ENCODE assay signal across 13 cellular contexts in genomic region chr6:35718354-35718695, GRCh38. TPM values are rescaled to one million over a fixed set of nuclear protein-coding genes. Genes with fewer than 3 reads are reported as not detected.
DNase-seq lines count a peak whose midpoint lies in the region; ATAC-seq, FAIRE-seq and TF ChIP-seq lines count a peak whose summit lies in the region.
"Had no signal": no experiment of that assay in that cellular context is flagged by ENCODE, and none has a peak within 500 bp of the region (broad histone marks: within the 10 kb centered on the region; RNA-seq: fewer than 3 reads in every experiment).

No MANE protein-coding gene starts in this region.

- POLR2A ChIA-PET in endothelial cell of umbilical vein (lab: Charles Lee), result no interaction called here

- H3K9me3 ChIP-seq in ES-I3 (ENCODE audit: control insufficient read depth, insufficient read depth, low read length), result no peaks in the 10 kb centered on the region
- H3K9me3 ChIP-seq in OCI-LY3 (ENCODE audit: insufficient read depth, low read length), result no peaks in the 10 kb centered on the region
- H3K9me3 ChIP-seq in endothelial cell of umbilical vein (replicated peaks; ENCODE audit: control insufficient read depth, insufficient read depth, low read length), result no peaks in the 10 kb centered on the region
- H3K9me3 ChIP-seq in skeletal muscle tissue (ENCODE audit: control insufficient read depth in 3 of 3, low read length in 3 of 3), result no peaks in the 10 kb centered on the region

- DNase-seq in endothelial cell of umbilical vein (ENCODE audit: low read depth, low spot score) (no peak), superior temporal gyrus (ENCODE audit: extremely low spot score) (no peak), GM13977 (ENCODE audit: low spot score) (no peak)
- DNase-seq: activated CD4-positive, alpha-beta T cell treated with anti-CD3 and anti-CD28 coated beads for 4 hours; NCI-H187 had no signal

- H3K36me3 ChIP-seq in ES-I3 (ENCODE audit: insufficient read depth, low read length), result no peaks in the 10 kb centered on the region
- H3K36me3 ChIP-seq in OCI-LY3 (replicated peaks; ENCODE audit: low read depth, low read length), result no peaks in the 10 kb centered on the region
- H3K36me3 ChIP-seq in endothelial cell of umbilical vein (ENCODE audit: control insufficient read depth in 2 of 2, extremely low read depth in 1 of 2, insufficient read depth in 2 of 2, low read length in 2 of 2), result no peaks in the 10 kb centered on the region
- no peaks in the 10 kb centered on the region for H3K36me3 ChIP-seq in skeletal muscle tissue (ENCODE audit: control insufficient read depth in 3 of 3, insufficient read depth in 3 of 3, low read length in 3 of 3)

- no TSS peak for BruUV-seq in endothelial cell of umbilical vein (replicated peaks; lab: Mats Ljungman, UMichigan)

- H4K20me1 ChIP-seq in OCI-LY3 (ENCODE audit: insufficient read depth, low read length) (no peaks in the 10 kb centered on the region), endothelial cell of umbilical vein (replicated peaks; ENCODE audit: control insufficient read depth, extremely low read depth, insufficient read depth, low read length) (no peaks in the 10 kb centered on the region)

- H3K27ac ChIP-seq in OCI-LY3 (ENCODE audit: low read length) (peak overlapping the region; percentile 99), endothelial cell of umbilical vein (ENCODE audit: insufficient read depth, low read depth, low read length) (peak overlapping the region; percentile 12), skeletal muscle tissue (ENCODE audit: low read depth, low read length) (peak overlapping the region; percentile 74)

- intact Hi-C loops in endothelial cell of umbilical vein (cut with micrococcal nuclease), result no loop called here

- H3K9ac ChIP-seq in ES-I3 (ENCODE audit: low read depth, low read length) (0 out of 2 replicates have a peak overlapping the region, but pooled peaks have one; percentile 5), OCI-LY3 (ENCODE audit: low read length) (peak overlapping the region; percentile 85), endothelial cell of umbilical vein (replicated peaks; ENCODE audit: extremely low read depth, insufficient read depth, low read length) (no peak overlapping the region), skeletal muscle tissue (ENCODE audit: low read depth in 1 of 3, low read length in 3 of 3) (no peak overlapping the region)

- H2AFZ ChIP-seq in OCI-LY3 (ENCODE audit: low read depth, low read length) (peak overlapping the region; percentile 43), endothelial cell of umbilical vein (ENCODE audit: low read depth, low read length) (peak overlapping the region; percentile 76)

- H3K79me2 ChIP-seq in OCI-LY3 (ENCODE audit: low read length), result no peaks in the 10 kb centered on the region
- no peaks in the 10 kb centered on the region for H3K79me2 ChIP-seq in endothelial cell of umbilical vein (ENCODE audit: control insufficient read depth, insufficient read depth, low read length)

- ATAC-seq in GM21447 (IDR thresholded peaks at IDR 0.05; ENCODE audit: unreplicated experiment) (no peak), GM21515 (IDR thresholded peaks at IDR 0.05; ENCODE audit: unreplicated experiment) (no peak)
- ATAC-seq: natural killer cell treated with Interleukin-12 subunit alpha and Interleukin-12 subunit beta and Interleukin-15 and Interleukin-18, amount 100 ng/mL, for 72 hours had no signal

- dilution Hi-C loops in endothelial cell of umbilical vein (cut with MboI; ENCODE audit: extremely low pct_ligation_motif_present, low sequenced_read_pairs), result no loop called here

- H3K4me2 ChIP-seq in OCI-LY3 (ENCODE audit: low read length), result peak overlapping the region; percentile 96
- H3K4me2 ChIP-seq in endothelial cell of umbilical vein (ENCODE audit: insufficient read depth, low read length), result no peak overlapping the region

- peaks cover 44% of the 10 kb centered on the region for H3K4me1 ChIP-seq in ES-I3 (ENCODE audit: insufficient read depth, low read length)
- H3K4me1 ChIP-seq in OCI-LY3 (ENCODE audit: low read length), result peaks cover 62% of the 10 kb centered on the region
- H3K4me1 ChIP-seq in endothelial cell of umbilical vein (ENCODE audit: control insufficient read depth, extremely low read depth, insufficient read depth, low read length), result peaks cover 31% of the 10 kb centered on the region
- H3K4me1 ChIP-seq in skeletal muscle tissue (ENCODE audit: control insufficient read depth in 3 of 3, insufficient read depth in 3 of 3, low read length in 3 of 3), result peaks cover 25 to 42% (median 37%) of the 10 kb centered on the region in 3 donors

- no peak for FAIRE-seq in endothelial cell of umbilical vein (lab: Jason Lieb, UNC)

- in situ Hi-C loops in GM13977 (cut with MboI; ENCODE audit: low pct_unique_long_range_greater_than_20kb, low sequenced_read_pairs, unreplicated experiment), result no loop called here

- TF ChIP-seq CTCF in OCI-LY3 (IDR thresholded peaks at IDR 0.05; ENCODE audit: low read depth, low read length) (no peak), endothelial cell of umbilical vein (IDR thresholded peaks at IDR 0.05; ENCODE audit: extremely low read depth in 1 of 2, insufficient read depth in 1 of 2, low read depth in 1 of 2, low read length in 2 of 2) (no peak), GM13977 (IDR thresholded peaks at IDR 0.05; ENCODE audit: extremely low read depth, insufficient read depth, missing control alignments) (no peak)

- TF ChIP-seq POLR2A in endothelial cell of umbilical vein (IDR thresholded peaks at IDR 0.05; ENCODE audit: low read depth, low read length), result no peak

- H3K27me3 ChIP-seq in OCI-LY3 (ENCODE audit: low read depth, low read length) (no peaks in the 10 kb centered on the region), endothelial cell of umbilical vein (ENCODE audit: control insufficient read depth in 2 of 2, insufficient read depth in 2 of 2, low read length in 2 of 2) (no peaks in the 10 kb centered on the region), skeletal muscle tissue (ENCODE audit: control insufficient read depth in 3 of 3, insufficient read depth in 3 of 3, low read length in 3 of 3) (no peaks in the 10 kb centered on the region)

- no peaks in the 10 kb centered on the region for H3K9me1 ChIP-seq in endothelial cell of umbilical vein (replicated peaks; ENCODE audit: control insufficient read depth, extremely low read depth, insufficient read depth, low read length)

- H3K4me3 ChIP-seq in OCI-LY3 (ENCODE audit: low read length), result peak overlapping the region; percentile 74
- H3K4me3 ChIP-seq in endothelial cell of umbilical vein (replicated peaks in 1 of 3; ENCODE audit: insufficient read depth in 1 of 3, low read depth in 1 of 3, low read length in 3 of 3), result no peak overlapping the region
- no peak overlapping the region for H3K4me3 ChIP-seq in skeletal muscle tissue (ENCODE audit: low read length in 3 of 3)

- CTCF ChIA-PET in endothelial cell of umbilical vein (lab: Charles Lee), result interaction anchor here (1.1 to 2.4 kb wide), 3 partner anchors 18 to 32 kb away, joined by 3 to 12 read pairs (median 5); partner anchors contain the start of gene ARMC12

TF ChIP-seq in endothelial cell of umbilical vein, 7 proteins besides CTCF, POLR2A, EP300 and RAD21:
- TF ChIP-seq JUN (IDR thresholded peaks at IDR 0.05; ENCODE audit: borderline replicate concordance, insufficient read depth, insufficient read length, low read depth), result no peak
- no peak for TF ChIP-seq POLR2AphosphoS5 (IDR thresholded peaks at IDR 0.05; ENCODE audit: insufficient read depth, low read depth, low read length)
- TF ChIP-seq FOS (IDR thresholded peaks at IDR 0.05; ENCODE audit: borderline replicate concordance, insufficient read depth, low read length), result no peak
- TF ChIP-seq MYC (IDR thresholded peaks at IDR 0.05; ENCODE audit: low read depth, low read length), result no peak
- TF ChIP-seq EZH2 (IDR thresholded peaks at IDR 0.05; ENCODE audit: borderline replicate concordance, low read depth, low read length, severe bottlenecking), result no peak
- TF ChIP-seq, protein P1, sequence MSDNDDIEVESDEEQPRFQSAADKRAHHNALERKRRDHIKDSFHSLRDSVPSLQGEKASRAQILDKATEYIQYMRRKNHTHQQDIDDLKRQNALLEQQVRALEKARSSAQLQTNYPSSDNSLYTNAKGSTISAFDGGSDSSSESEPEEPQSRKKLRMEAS (IDR thresholded peaks at IDR 0.05; ENCODE audit: insufficient read depth, insufficient read length), result no peak
- no peak for TF ChIP-seq GATA2 (IDR thresholded peaks at IDR 0.05; ENCODE audit: insufficient read depth, insufficient read length, low read depth, low read length)

RNA-seq across cellular contexts. Expression of gene ARMC12, which starts 18.5 kb away (rescaled TPM):
- total RNA-seq in endothelial cell of umbilical vein (0.90 and 0.91 TPM in 2 replicates), skeletal muscle tissue (0.52 TPM)
- polyA plus RNA-seq in endothelial cell of umbilical vein, result 1.9 and 2.1 TPM in 2 replicates
- 0.59 and 0.68 TPM in 2 replicates for polyA plus RNA-seq in endothelial cell of umbilical vein (2011; cell fraction: cytosol; rRNA removed)
- polyA plus RNA-seq in endothelial cell of umbilical vein (2011; cell fraction: nucleus; rRNA removed), result 6.1 and 8.3 TPM in 2 replicates
- polyA plus RNA-seq in endothelial cell of umbilical vein (2012), result 0.72 and 0.91 TPM in 2 replicates
- 0.36 and 1.00 TPM in 2 replicates for polyA minus RNA-seq in endothelial cell of umbilical vein
- polyA minus RNA-seq in endothelial cell of umbilical vein (2011; cell fraction: cytosol; rRNA and poly(A)+ RNA removed), result not detected
- 1.1 TPM in 1 of 2 replicates, not detected in the other for polyA minus RNA-seq in endothelial cell of umbilical vein (2011; cell fraction: nucleus; rRNA and poly(A)+ RNA removed)
- total RNA-seq: natural killer cell treated with Interleukin-12 subunit alpha and Interleukin-12 subunit beta and Interleukin-15 and Interleukin-18, amount 100 ng/mL, for 72 hours had no signal

RNA-seq across cellular contexts. Expression of gene FKBP5, which starts 29.6 kb away (rescaled TPM):
- 56.8 and 70.6 TPM in 2 replicates for total RNA-seq in endothelial cell of umbilical vein
- 11.4 and 16.7 TPM in 2 replicates for polyA plus RNA-seq in endothelial cell of umbilical vein
- polyA plus RNA-seq in endothelial cell of umbilical vein (2011; cell fraction: cytosol; rRNA removed), result 25.2 and 28.8 TPM in 2 replicates
- 21.3 and 25.5 TPM in 2 replicates for polyA plus RNA-seq in endothelial cell of umbilical vein (2011; cell fraction: nucleus; rRNA removed)
- polyA plus RNA-seq in endothelial cell of umbilical vein (2012), result 45.7 and 53.5 TPM in 2 replicates
- 16.7 and 19.6 TPM in 2 replicates for polyA minus RNA-seq in endothelial cell of umbilical vein
- 6.9 TPM for polyA minus RNA-seq in endothelial cell of umbilical vein (2011; cell fraction: cytosol; rRNA and poly(A)+ RNA removed)
- polyA minus RNA-seq in endothelial cell of umbilical vein (2011; cell fraction: nucleus; rRNA and poly(A)+ RNA removed), result 14.3 and 19.4 TPM in 2 replicates
- 6.8 TPM for total RNA-seq in skeletal muscle tissue

RNA-seq across cellular contexts. Expression of gene CLPSL2, which starts 58.1 kb away (rescaled TPM):
- total RNA-seq in endothelial cell of umbilical vein (not detected in 2 replicates), skeletal muscle tissue (not detected)
- polyA plus RNA-seq in endothelial cell of umbilical vein, result not detected in 2 replicates
- polyA plus RNA-seq in endothelial cell of umbilical vein (2011; cell fraction: cytosol; rRNA removed), result not detected in 2 replicates
- not detected in 2 replicates for polyA plus RNA-seq in endothelial cell of umbilical vein (2011; cell fraction: nucleus; rRNA removed)
- not detected in 2 replicates for polyA plus RNA-seq in endothelial cell of umbilical vein (2012)
- not detected in 2 replicates for polyA minus RNA-seq in endothelial cell of umbilical vein
- not detected for polyA minus RNA-seq in endothelial cell of umbilical vein (2011; cell fraction: cytosol; rRNA and poly(A)+ RNA removed)
- polyA minus RNA-seq in endothelial cell of umbilical vein (2011; cell fraction: nucleus; rRNA and poly(A)+ RNA removed), result not detected in 2 replicates
- total RNA-seq: Daoy; fibroblast of villous mesenchyme; natural killer cell treated with Interleukin-12 subunit alpha and Interleukin-12 subunit beta and Interleukin-15 and Interleukin-18, amount 100 ng/mL, for 72 hours had no signal

Comparison
In these comparisons a context has a peak if more than half of its experiments do, and no peak if none do; other contexts are left out.
1. H3K9ac ChIP-seq: peak in ES-I3 (single experiment) and OCI-LY3 (single experiment); none in endothelial cell of umbilical vein (single experiment) and skeletal muscle tissue (0 of 3).
2. H3K27ac ChIP-seq: peak in every context shown above with its lines; median percentile 99 in OCI-LY3; 74 in skeletal muscle tissue; 12 in endothelial cell of umbilical vein.